In the genomic region with DNA sequence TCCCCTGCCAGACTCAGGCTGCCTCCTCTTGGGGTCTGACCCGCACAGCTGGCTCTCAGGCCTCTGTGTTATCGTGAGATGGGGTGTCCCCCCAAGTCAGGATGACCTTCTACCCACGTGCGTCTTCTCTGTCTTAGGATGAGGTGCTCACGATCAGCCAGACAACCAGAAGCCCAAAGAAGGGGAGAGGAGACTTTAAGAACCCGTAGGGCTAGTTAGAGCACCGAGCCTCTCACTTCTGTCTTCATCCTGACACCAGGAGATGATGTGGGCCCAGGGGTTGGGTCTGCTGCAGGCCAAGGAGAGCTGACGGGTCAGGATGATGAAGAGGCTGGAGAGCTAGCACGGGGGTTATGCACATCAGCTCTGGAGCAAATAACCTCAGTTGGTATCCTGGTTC, we compare ENCODE assay signal across 12 cellular contexts. TPM values are rescaled to one million over a fixed set of nuclear protein-coding genes. Genes with fewer than 3 reads are reported as not detected.
"Had no signal": no experiment of that assay in that cellular context is flagged by ENCODE, and none has a peak within 500 bp of the region (broad histone marks: within the 10 kb centered on the region; RNA-seq: fewer than 3 reads in every experiment).

No MANE protein-coding gene starts in this region.

- H3K4me1 Mint-ChIP-seq: mesothelial cell of epicardium had no signal

- H3K4me1 ChIP-seq: lower lobe of right lung had no signal

- H3K27ac ChIP-seq: cardiac muscle cell, lower lobe of right lung, ovary had no signal

- ATAC-seq: activated CD4-positive, CD25-positive, alpha-beta regulatory T cell treated with anti-CD3 and anti-CD28 coated beads, Interleukin-2, amount 50 U/mL, for 24 hours; esophagus mucosa; left colon; lower lobe of right lung had no signal

- DNase-seq: activated naive CD4-positive, alpha-beta T cell treated with Interleukin-2 at 50 U/mL for 16 hours; left colon; lower lobe of right lung; stimulated activated CD4-positive, alpha-beta T cell treated with anti-CD3 and anti-CD28 coated beads, Interleukin-12 subunit alpha, Interleukin-12 subunit beta, amount 100 ng/mL, for 4 hours; stimulated activated naive CD4-positive, alpha-beta T cell; trophoblast cell had no signal

- H3K9me3 Mint-ChIP-seq: mesothelial cell of epicardium, neural crest cell had no signal

- H3K27ac Mint-ChIP-seq: mesothelial cell of epicardium had no signal

- H3K27me3 ChIP-seq: cardiac muscle cell, ovary had no signal

- H3K9me3 ChIP-seq: lower lobe of right lung, ovary had no signal

- H3K4me3 ChIP-seq: cardiac muscle cell, lower lobe of right lung, ovary had no signal

- H3K36me3 ChIP-seq: cardiac muscle cell, ovary had no signal

- H3K4me3 Mint-ChIP-seq: mesothelial cell of epicardium, neural crest cell had no signal

RNA-seq across cellular contexts. Expression of a gene that starts 29.4 kb away (rescaled TPM):
- total RNA-seq: cardiac muscle cell had no signal
- polyA plus RNA-seq: cardiac muscle cell had no signal
